8 cellular contexts compared by ENCODE assay signal in genomic region chr10:60572511-60573194, GRCh38.
DNase-seq lines count a peak whose midpoint lies in the region; ATAC-seq and TF ChIP-seq lines count a peak whose summit lies in the region.

No MANE protein-coding gene starts in this region.

- no peak for TF ChIP-seq CTCF in epithelial cell of proximal tubule (conservative IDR thresholded peaks at IDR 0.05; ENCODE audit: low read depth, low read length)
- TF ChIP-seq CTCF in stomach (IDR thresholded peaks at IDR 0.05), result no peak

- peak overlapping the region; percentile 91 for H3K27ac Mint-ChIP-seq in activated CD4-positive, alpha-beta T cell treated with anti-CD3 and anti-CD28 coated beads, Interleukin-2, amount 10 ng/mL, durations not matched to agents 7 days and 5 days

- H3K9me3 ChIP-seq in mucosa of rectum (ENCODE audit: control insufficient read depth in 2 of 2, low read length in 2 of 2) (peaks cover 0 to 2% of the 10 kb centered on the region in 2 donors), stomach (no peaks in the 10 kb centered on the region)

- POLR2A ChIA-PET in activated CD4-positive, alpha-beta T cell treated with anti-CD3 and anti-CD28 coated beads, Interleukin-2, amount 10 ng/mL, durations not matched to agents 7 days and 5 days (lab: Charles Lee), result no interaction called here

- ATAC-seq in HG02571 (IDR thresholded peaks at IDR 0.05; ENCODE audit: unreplicated experiment) (no peak), GM18520 (IDR thresholded peaks at IDR 0.05; ENCODE audit: unreplicated experiment) (no peak)

- H3K36me3 ChIP-seq in mucosa of rectum (ENCODE audit: control insufficient read depth in 2 of 2, insufficient read depth in 2 of 2, low read length in 2 of 2), result no peaks in the 10 kb centered on the region
- H3K36me3 ChIP-seq in stomach, result no peaks in the 10 kb centered on the region

- H3K4me3 ChIP-seq in epithelial cell of proximal tubule (ENCODE audit: low read depth, low read length), result peak overlapping the region; percentile 53
- peak overlapping the region; percentile 39 to 63 for H3K4me3 ChIP-seq in mucosa of rectum (ENCODE audit: low read length in 2 of 2)
- H3K4me3 ChIP-seq in stomach, result peak overlapping the region; percentile 24 to 35 (median 32)

- H3K4me1 ChIP-seq in mucosa of rectum (ENCODE audit: control insufficient read depth in 2 of 2, insufficient read depth in 2 of 2, low read length in 2 of 2) (peaks cover 0 to 6% of the 10 kb centered on the region in 2 donors), stomach (peaks cover 0 to 32% (median 19%) of the 10 kb centered on the region in 4 donors)

- H3K9ac ChIP-seq in mucosa of rectum (ENCODE audit: low read depth in 1 of 2, low read length in 2 of 2), result peak overlapping the region; percentile 2 to 14

- H3K9me3 Mint-ChIP-seq in activated CD4-positive, alpha-beta T cell treated with anti-CD3 and anti-CD28 coated beads, Interleukin-2, amount 10 ng/mL, durations not matched to agents 7 days and 5 days, result peaks cover 15% of the 10 kb centered on the region

- peak; percentile 9 for DNase-seq in DMS 273 treated with DMSO at 0.1 percent for 48 hours (lab: John Stamatoyannopoulos, UW)
- peak; percentile 32 for DNase-seq in HuH-7 (ENCODE audit: low spot score)
- peak; percentile 31 for DNase-seq in activated CD4-positive, alpha-beta T cell treated with anti-CD3 and anti-CD28 coated beads, Interleukin-2, amount 10 ng/mL, durations not matched to agents 7 days and 5 days
- DNase-seq in epithelial cell of proximal tubule (ENCODE audit: low read depth), result peak; percentile 27
- peak; percentile 44 for DNase-seq in stomach

- CTCF ChIA-PET in activated CD4-positive, alpha-beta T cell treated with anti-CD3 and anti-CD28 coated beads, Interleukin-2, amount 10 ng/mL, durations not matched to agents 7 days and 5 days (lab: Charles Lee), result no interaction called here

- H3K27me3 Mint-ChIP-seq in activated CD4-positive, alpha-beta T cell treated with anti-CD3 and anti-CD28 coated beads, Interleukin-2, amount 10 ng/mL, durations not matched to agents 7 days and 5 days, result no peaks in the 10 kb centered on the region

- peak overlapping the region; percentile 80 for H3K4me3 Mint-ChIP-seq in activated CD4-positive, alpha-beta T cell treated with anti-CD3 and anti-CD28 coated beads, Interleukin-2, amount 10 ng/mL, durations not matched to agents 7 days and 5 days

- no peak for TF ChIP-seq POLR2A in stomach (IDR thresholded peaks at IDR 0.05)

- intact Hi-C loops in stomach (cut with DNase I; ENCODE audit: low total_unique reads), result no loop called here

- H3K27ac ChIP-seq in mucosa of rectum (ENCODE audit: low read depth in 2 of 2, low read length in 2 of 2) (no peak overlapping the region), stomach (peak overlapping the region in 1 of 5 donors; percentile 49)

- peaks cover 33% of the 10 kb centered on the region for H3K36me3 Mint-ChIP-seq in activated CD4-positive, alpha-beta T cell treated with anti-CD3 and anti-CD28 coated beads, Interleukin-2, amount 10 ng/mL, durations not matched to agents 7 days and 5 days (ENCODE audit: low read depth)

- H3K4me1 Mint-ChIP-seq in activated CD4-positive, alpha-beta T cell treated with anti-CD3 and anti-CD28 coated beads, Interleukin-2, amount 10 ng/mL, durations not matched to agents 7 days and 5 days, result peaks cover 68% of the 10 kb centered on the region

- 2 to 6% (median 3%) methylated on average over 12 of the region's 12 CpGs for WGBS in stomach, 5 donors

- TF ChIP-seq EP300 in stomach (IDR thresholded peaks at IDR 0.05), result no peak

- H3K27me3 ChIP-seq in mucosa of rectum (ENCODE audit: control insufficient read depth in 2 of 2, insufficient read depth in 2 of 2, low read length in 2 of 2) (no peaks in the 10 kb centered on the region), stomach (no peaks in the 10 kb centered on the region)
